ENCODE assay signal across 8 cellular contexts in the genomic region with DNA sequence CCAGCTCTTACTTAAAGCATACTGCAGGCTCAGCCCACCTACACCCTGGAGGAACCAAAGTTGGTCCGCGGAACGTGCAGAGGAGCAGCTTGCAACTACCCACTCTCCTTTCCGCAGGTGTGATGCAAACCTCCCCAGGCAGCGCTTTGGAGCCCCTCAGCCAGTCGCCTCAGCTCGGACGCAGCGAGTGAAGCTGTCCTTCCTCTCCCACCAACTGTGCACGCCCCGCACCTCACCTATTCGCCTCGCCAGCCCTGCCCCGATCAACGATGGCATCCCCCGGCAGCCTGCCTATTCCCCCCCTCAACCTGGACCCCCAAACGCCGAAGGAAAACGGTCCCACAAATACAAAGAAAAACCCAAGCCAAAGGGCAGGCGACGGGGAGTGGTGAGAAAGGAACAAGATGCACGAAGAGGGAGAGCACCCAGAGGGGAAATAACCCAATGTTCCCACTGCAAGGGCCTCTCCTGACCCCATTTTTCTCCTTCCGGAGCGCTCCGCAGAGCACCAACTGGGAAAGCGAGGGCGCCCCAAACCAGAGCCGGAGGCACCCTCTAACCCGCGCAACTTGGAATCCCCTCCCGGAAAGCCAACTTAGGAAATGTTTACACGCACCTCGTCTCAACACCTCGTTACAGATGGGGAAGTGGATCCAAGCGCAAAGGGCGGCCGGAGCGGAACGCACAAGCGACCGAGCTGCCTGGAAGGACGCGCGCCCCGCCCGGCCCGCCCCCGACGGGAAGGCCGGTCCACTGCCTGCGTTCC. TPM values are rescaled to one million over a fixed set of nuclear protein-coding genes. Genes with fewer than 3 reads are reported as not detected.
DNase-seq lines count a peak whose midpoint lies in the region; ATAC-seq and TF ChIP-seq lines count a peak whose summit lies in the region.

No MANE protein-coding gene starts in this region.

- peaks cover 53% of the 10 kb centered on the region for H3K79me2 ChIP-seq in Karpas-422 (ENCODE audit: low read length)

- H3K9ac ChIP-seq in Karpas-422 (ENCODE audit: low read length): peak overlapping the region; percentile 95

- CTCF ChIA-PET in WTC11 (lab: Charles Lee): interaction anchor here (0.6 to 1.8 kb wide), 7 partner anchors 12 to 276 kb away, joined by 3 to 7 read pairs (median 5); no protein-coding TSS in a partner anchor

- H3K4me2 ChIP-seq in Karpas-422 (ENCODE audit: low read depth, low read length, poor library complexity, severe bottlenecking): peak overlapping the region; percentile 99

- no peaks in the 10 kb centered on the region for H3K9me3 Mint-ChIP-seq in WTC11
- no peaks in the 10 kb centered on the region for H3K9me3 Mint-ChIP-seq in central memory CD8-positive, alpha-beta T cell

- H4K20me1 ChIP-seq in Karpas-422 (ENCODE audit: insufficient read depth, low read depth, low read length): peaks cover 13% of the 10 kb centered on the region; the same call in 1 of the 2 replicates

- POLR2A ChIA-PET in WTC11 (lab: Charles Lee): no interaction called here

- no peaks in the 10 kb centered on the region for H3K9me3 ChIP-seq in Karpas-422 (ENCODE audit: low read length)

- H3K27me3 ChIP-seq in Karpas-422 (ENCODE audit: low read length) (no peaks in the 10 kb centered on the region), kidney epithelial cell (ENCODE audit: control insufficient read depth, insufficient read depth, low read length) (no peaks in the 10 kb centered on the region)

- H3K4me1 ChIP-seq in Karpas-422 (ENCODE audit: low read length): peaks cover 14% of the 10 kb centered on the region

- H3K27me3 Mint-ChIP-seq in WTC11 (ENCODE audit: low read depth): peaks cover 5% of the 10 kb centered on the region; the same call in 1 of the 2 replicates
- no peaks in the 10 kb centered on the region for H3K27me3 Mint-ChIP-seq in central memory CD8-positive, alpha-beta T cell

- peak overlapping the region; percentile 98 for H2AFZ ChIP-seq in Karpas-422 (ENCODE audit: low read length)

- H3K4me3 ChIP-seq in GM08714 (ENCODE audit: low read length) (peak overlapping the region; percentile 96), Karpas-422 (ENCODE audit: low read length) (peak overlapping the region; percentile 83), kidney epithelial cell (ENCODE audit: low read depth, low read length) (peak overlapping the region; percentile 98)

- H3K4me1 Mint-ChIP-seq in WTC11: peaks cover 16% of the 10 kb centered on the region
- peaks cover 39% of the 10 kb centered on the region for H3K4me1 Mint-ChIP-seq in central memory CD8-positive, alpha-beta T cell

- H3K9me2 ChIP-seq in Karpas-422 (replicated peaks; ENCODE audit: insufficient read depth, low read length): no peaks in the 10 kb centered on the region

- TF ChIP-seq CTCF in WTC11 (IDR thresholded peaks at IDR 0.05): no peak
- no peak for TF ChIP-seq CTCF in kidney epithelial cell (IDR thresholded peaks at IDR 0.05; ENCODE audit: insufficient read depth, low read length, poor library complexity, severe bottlenecking)

- peaks cover 15% of the 10 kb centered on the region; the same call in 1 of the 2 replicates for H3K36me3 ChIP-seq in Karpas-422 (ENCODE audit: insufficient read depth, low read length)
- H3K36me3 ChIP-seq in kidney epithelial cell (ENCODE audit: control insufficient read depth, insufficient read depth, low read length): peaks cover 6% of the 10 kb centered on the region

- no peak overlapping the region for H3K27ac Mint-ChIP-seq in WTC11
- peak overlapping the region; percentile 91 for H3K27ac Mint-ChIP-seq in central memory CD8-positive, alpha-beta T cell (ENCODE audit: low read depth)

- H3K4me3 Mint-ChIP-seq in WTC11: peak overlapping the region; percentile 93
- peak overlapping the region; percentile 96 for H3K4me3 Mint-ChIP-seq in central memory CD8-positive, alpha-beta T cell

- DNase-seq in Karpas-422 (peak; percentile 86), WTC11 (ENCODE audit: low spot score) (peak; percentile 54), kidney epithelial cell (ENCODE audit: low read depth) (no peak)
- peak; percentile 26 to 31 for DNase-seq in central memory CD8-positive, alpha-beta T cell (ENCODE audit: low spot score in 2 of 2)
- DNase-seq in stimulated activated CD4-positive, alpha-beta T cell treated with anti-CD3 and anti-CD28 coated beads, Interleukin-15, amount 100 ng/mL, for 24 hours: peak; percentile 65
- DNase-seq in NK-92 treated with Interleukin-12 subunit alpha and Interleukin-12 subunit beta, amount 100 ng/mL, for 24 hours (lab: John Stamatoyannopoulos, UW): no peak

- peak overlapping the region; percentile 49; the same call in 1 of the 2 replicates for H3K27ac ChIP-seq in Karpas-422 (ENCODE audit: low read length)

- H3K36me3 Mint-ChIP-seq in WTC11: peaks cover 14% of the 10 kb centered on the region
- H3K36me3 Mint-ChIP-seq in central memory CD8-positive, alpha-beta T cell (ENCODE audit: insufficient read depth): peaks cover 8% of the 10 kb centered on the region

- ATAC-seq in GM21825 (IDR thresholded peaks at IDR 0.05; ENCODE audit: unreplicated experiment): peak; percentile 42
- peak; percentile 26 for ATAC-seq in WTC11
- peak; percentile 44 for ATAC-seq in central memory CD8-positive, alpha-beta T cell (replicated peaks; ENCODE audit: extremely low read depth, poor library complexity, severe bottlenecking)

TF ChIP-seq in WTC11, 78 proteins besides CTCF, POLR2A, EP300 and RAD21:
- TF ChIP-seq CREM (CRISPR knock-in tag; IDR thresholded peaks at IDR 0.05) (no peak), ZNF263 (CRISPR knock-in tag; IDR thresholded peaks at IDR 0.05; ENCODE audit: low read depth) (no peak), GRHL2 (CRISPR knock-in tag; IDR thresholded peaks at IDR 0.05; ENCODE audit: insufficient replicate concordance, severe bottlenecking) (no peak), ZNF232 (CRISPR knock-in tag; IDR thresholded peaks at IDR 0.05) (no peak)
- TF ChIP-seq, protein P1, sequence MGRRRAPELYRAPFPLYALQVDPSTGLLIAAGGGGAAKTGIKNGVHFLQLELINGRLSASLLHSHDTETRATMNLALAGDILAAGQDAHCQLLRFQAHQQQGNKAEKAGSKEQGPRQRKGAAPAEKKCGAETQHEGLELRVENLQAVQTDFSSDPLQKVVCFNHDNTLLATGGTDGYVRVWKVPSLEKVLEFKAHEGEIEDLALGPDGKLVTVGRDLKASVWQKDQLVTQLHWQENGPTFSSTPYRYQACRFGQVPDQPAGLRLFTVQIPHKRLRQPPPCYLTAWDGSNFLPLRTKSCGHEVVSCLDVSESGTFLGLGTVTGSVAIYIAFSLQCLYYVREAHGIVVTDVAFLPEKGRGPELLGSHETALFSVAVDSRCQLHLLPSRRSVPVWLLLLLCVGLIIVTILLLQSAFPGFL (CRISPR knock-in tag; IDR thresholded peaks at IDR 0.05; ENCODE audit: borderline replicate concordance): 0 out of 2 replicates have a peak, but pooled peaks have one; percentile 26
- TF ChIP-seq, protein P2, sequence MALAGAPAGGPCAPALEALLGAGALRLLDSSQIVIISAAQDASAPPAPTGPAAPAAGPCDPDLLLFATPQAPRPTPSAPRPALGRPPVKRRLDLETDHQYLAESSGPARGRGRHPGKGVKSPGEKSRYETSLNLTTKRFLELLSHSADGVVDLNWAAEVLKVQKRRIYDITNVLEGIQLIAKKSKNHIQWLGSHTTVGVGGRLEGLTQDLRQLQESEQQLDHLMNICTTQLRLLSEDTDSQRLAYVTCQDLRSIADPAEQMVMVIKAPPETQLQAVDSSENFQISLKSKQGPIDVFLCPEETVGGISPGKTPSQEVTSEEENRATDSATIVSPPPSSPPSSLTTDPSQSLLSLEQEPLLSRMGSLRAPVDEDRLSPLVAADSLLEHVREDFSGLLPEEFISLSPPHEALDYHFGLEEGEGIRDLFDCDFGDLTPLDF (CRISPR knock-in tag; IDR thresholded peaks at IDR 0.05): no peak
TF ChIP-seq in WTC11: peak in this region for 1.

RNA-seq across cellular contexts. Expression of a gene that starts 0.7 kb away (rescaled TPM):
- 41.8 and 43.0 TPM in 2 replicates for total RNA-seq in Karpas-422 (2014; rRNA removed; shearing (Covaris generic); ENCODE audit: low replicate concordance)
- total RNA-seq in WTC11 (2021) (48.2 to 60.2 TPM (median 58.2 TPM) in 3 replicates), kidney epithelial cell (111 and 154 TPM in 2 replicates)

RNA-seq across cellular contexts. Expression of a gene that starts 0.7 kb away (rescaled TPM):
- total RNA-seq in Karpas-422 (2014; rRNA removed; shearing (Covaris generic); ENCODE audit: low replicate concordance): 7.8 and 12.2 TPM in 2 replicates
- 6.7 to 7.4 TPM (median 6.8 TPM) in 3 replicates for total RNA-seq in WTC11 (2021)
- 6.9 and 8.5 TPM in 2 replicates for total RNA-seq in kidney epithelial cell

RNA-seq across cellular contexts. Expression of a gene that starts 17.5 kb away (rescaled TPM):
- total RNA-seq in Karpas-422 (2014; rRNA removed; shearing (Covaris generic); ENCODE audit: low replicate concordance): 33.9 and 72.5 TPM in 2 replicates
- total RNA-seq in WTC11 (2021) (156 to 197 TPM (median 196 TPM) in 3 replicates), kidney epithelial cell (297 and 327 TPM in 2 replicates)

Comparison
In these comparisons a context has a peak if more than half of its experiments do, and no peak if none do; other contexts are left out.
1. DNase-seq: peak in Karpas-422 (single experiment), WTC11 (single experiment), central memory CD8-positive, alpha-beta T cell (2 of 2) and stimulated activated CD4-positive, alpha-beta T cell treated with anti-CD3 and anti-CD28 coated beads, Interleukin-15, amount 100 ng/mL, for 24 hours (single experiment); none in kidney epithelial cell (single experiment) and NK-92 treated with Interleukin-12 subunit alpha and Interleukin-12 subunit beta, amount 100 ng/mL, for 24 hours (single experiment).
2. Peak in every context shown above with its lines, with median percentiles within 50 percentile points of each other: H3K4me3 ChIP-seq and ATAC-seq.